1 cellular context compared by ENCODE assay signal in the genomic region with DNA sequence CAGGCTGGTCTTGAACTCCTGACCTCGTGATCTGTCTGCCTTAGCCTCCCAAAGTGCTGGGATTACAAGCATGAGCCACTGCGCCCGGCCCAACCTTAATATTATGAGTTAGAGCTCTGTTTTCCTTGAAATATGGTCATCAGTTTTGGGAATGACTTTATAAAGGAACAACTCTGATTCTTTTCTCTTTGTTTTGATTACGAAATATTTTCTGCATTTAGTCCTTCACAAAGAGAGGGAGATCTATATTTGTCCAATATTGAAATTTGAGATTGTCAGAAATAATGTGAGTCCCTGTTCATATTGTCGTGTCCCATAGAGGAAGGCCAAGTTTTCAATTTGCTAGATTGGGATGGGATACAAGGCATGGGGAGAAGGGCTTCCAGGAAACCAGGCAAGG.
TF ChIP-seq lines count a peak whose summit lies in the region.

No MANE protein-coding gene starts in this region.

TF ChIP-seq in HepG2, 621 proteins besides CTCF, POLR2A, EP300 and RAD21:
- no peak for TF ChIP-seq ZBTB33 (CRISPR knock-in tag; IDR thresholded peaks at IDR 0.05)
- peak; percentile 63; the same call in 1 of the 2 replicates for TF ChIP-seq CEBPB (IDR thresholded peaks at IDR 0.05; ENCODE audit: borderline replicate concordance, low read depth, low read length)
